ENCODE assay signal across 3 cellular contexts in the genomic region with DNA sequence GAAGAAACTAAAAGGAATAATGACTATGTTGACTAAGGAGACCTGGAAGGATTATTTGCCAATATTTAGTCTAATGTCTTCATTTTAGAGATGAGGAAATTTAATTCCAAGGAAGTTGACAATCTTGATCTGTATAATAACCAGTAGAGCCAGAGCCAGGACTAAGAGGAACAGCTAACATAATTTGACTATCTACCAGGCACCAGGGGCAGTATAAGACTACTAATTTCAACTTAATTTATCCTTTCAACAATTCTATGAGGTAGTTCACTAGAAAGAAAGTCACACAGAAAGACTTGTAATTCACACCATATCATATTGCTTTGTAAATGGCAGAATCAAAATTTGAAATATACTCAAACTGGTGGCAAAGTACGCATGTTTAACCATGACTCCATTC.
TF ChIP-seq lines count a peak whose summit lies in the region.

No MANE protein-coding gene starts in this region.

TF ChIP-seq in SK-N-SH, 30 proteins besides CTCF, POLR2A, EP300 and RAD21 (continued from another document and continues in another):
- TF ChIP-seq, protein P1, sequence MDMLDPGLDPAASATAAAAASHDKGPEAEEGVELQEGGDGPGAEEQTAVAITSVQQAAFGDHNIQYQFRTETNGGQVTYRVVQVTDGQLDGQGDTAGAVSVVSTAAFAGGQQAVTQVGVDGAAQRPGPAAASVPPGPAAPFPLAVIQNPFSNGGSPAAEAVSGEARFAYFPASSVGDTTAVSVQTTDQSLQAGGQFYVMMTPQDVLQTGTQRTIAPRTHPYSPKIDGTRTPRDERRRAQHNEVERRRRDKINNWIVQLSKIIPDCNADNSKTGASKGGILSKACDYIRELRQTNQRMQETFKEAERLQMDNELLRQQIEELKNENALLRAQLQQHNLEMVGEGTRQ (IDR thresholded peaks at IDR 0.05; ENCODE audit: borderline replicate concordance, low read depth, low read length): no peak
- TF ChIP-seq GABPA (IDR thresholded peaks at IDR 0.05; ENCODE audit: low read depth) (no peak), SMC3 (IDR thresholded peaks at IDR 0.05; ENCODE audit: low read depth, low read length) (no peak), FOXJ3 (CRISPR knock-in tag; IDR thresholded peaks at IDR 0.05) (no peak), TEAD4 (IDR thresholded peaks at IDR 0.05; ENCODE audit: borderline replicate concordance, insufficient read depth) (no peak), MXI1 (IDR thresholded peaks at IDR 0.05; ENCODE audit: low read depth, low read length) (no peak), FOSL2 (IDR thresholded peaks at IDR 0.05; ENCODE audit: borderline replicate concordance, low read depth) (no peak), TCF12 (IDR thresholded peaks at IDR 0.05) (no peak), NFIC (IDR thresholded peaks at IDR 0.05; ENCODE audit: borderline replicate concordance) (no peak), JUND (IDR thresholded peaks at IDR 0.05) (no peak)
- TF ChIP-seq, protein P2, sequence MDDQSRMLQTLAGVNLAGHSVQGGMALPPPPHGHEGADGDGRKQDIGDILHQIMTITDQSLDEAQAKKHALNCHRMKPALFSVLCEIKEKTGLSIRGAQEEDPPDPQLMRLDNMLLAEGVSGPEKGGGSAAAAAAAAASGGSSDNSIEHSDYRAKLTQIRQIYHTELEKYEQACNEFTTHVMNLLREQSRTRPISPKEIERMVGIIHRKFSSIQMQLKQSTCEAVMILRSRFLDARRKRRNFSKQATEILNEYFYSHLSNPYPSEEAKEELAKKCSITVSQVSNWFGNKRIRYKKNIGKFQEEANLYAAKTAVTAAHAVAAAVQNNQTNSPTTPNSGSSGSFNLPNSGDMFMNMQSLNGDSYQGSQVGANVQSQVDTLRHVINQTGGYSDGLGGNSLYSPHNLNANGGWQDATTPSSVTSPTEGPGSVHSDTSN (IDR thresholded peaks at IDR 0.05): no peak
- TF ChIP-seq, protein P3, sequence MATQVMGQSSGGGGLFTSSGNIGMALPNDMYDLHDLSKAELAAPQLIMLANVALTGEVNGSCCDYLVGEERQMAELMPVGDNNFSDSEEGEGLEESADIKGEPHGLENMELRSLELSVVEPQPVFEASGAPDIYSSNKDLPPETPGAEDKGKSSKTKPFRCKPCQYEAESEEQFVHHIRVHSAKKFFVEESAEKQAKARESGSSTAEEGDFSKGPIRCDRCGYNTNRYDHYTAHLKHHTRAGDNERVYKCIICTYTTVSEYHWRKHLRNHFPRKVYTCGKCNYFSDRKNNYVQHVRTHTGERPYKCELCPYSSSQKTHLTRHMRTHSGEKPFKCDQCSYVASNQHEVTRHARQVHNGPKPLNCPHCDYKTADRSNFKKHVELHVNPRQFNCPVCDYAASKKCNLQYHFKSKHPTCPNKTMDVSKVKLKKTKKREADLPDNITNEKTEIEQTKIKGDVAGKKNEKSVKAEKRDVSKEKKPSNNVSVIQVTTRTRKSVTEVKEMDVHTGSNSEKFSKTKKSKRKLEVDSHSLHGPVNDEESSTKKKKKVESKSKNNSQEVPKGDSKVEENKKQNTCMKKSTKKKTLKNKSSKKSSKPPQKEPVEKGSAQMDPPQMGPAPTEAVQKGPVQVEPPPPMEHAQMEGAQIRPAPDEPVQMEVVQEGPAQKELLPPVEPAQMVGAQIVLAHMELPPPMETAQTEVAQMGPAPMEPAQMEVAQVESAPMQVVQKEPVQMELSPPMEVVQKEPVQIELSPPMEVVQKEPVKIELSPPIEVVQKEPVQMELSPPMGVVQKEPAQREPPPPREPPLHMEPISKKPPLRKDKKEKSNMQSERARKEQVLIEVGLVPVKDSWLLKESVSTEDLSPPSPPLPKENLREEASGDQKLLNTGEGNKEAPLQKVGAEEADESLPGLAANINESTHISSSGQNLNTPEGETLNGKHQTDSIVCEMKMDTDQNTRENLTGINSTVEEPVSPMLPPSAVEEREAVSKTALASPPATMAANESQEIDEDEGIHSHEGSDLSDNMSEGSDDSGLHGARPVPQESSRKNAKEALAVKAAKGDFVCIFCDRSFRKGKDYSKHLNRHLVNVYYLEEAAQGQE (IDR thresholded peaks at IDR 0.05; ENCODE audit: low read depth, low read length): no peak
- TF ChIP-seq, protein P4, sequence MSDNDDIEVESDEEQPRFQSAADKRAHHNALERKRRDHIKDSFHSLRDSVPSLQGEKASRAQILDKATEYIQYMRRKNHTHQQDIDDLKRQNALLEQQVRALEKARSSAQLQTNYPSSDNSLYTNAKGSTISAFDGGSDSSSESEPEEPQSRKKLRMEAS (IDR thresholded peaks at IDR 0.05; ENCODE audit: low read depth): no peak

TF ChIP-seq in SK-N-SH treated with all-trans-retinoic acid at 6 μM for 48 hours, 23 proteins besides CTCF, POLR2A, EP300 and RAD21 (continued from another document and continues in another):
- TF ChIP-seq, protein P5, sequence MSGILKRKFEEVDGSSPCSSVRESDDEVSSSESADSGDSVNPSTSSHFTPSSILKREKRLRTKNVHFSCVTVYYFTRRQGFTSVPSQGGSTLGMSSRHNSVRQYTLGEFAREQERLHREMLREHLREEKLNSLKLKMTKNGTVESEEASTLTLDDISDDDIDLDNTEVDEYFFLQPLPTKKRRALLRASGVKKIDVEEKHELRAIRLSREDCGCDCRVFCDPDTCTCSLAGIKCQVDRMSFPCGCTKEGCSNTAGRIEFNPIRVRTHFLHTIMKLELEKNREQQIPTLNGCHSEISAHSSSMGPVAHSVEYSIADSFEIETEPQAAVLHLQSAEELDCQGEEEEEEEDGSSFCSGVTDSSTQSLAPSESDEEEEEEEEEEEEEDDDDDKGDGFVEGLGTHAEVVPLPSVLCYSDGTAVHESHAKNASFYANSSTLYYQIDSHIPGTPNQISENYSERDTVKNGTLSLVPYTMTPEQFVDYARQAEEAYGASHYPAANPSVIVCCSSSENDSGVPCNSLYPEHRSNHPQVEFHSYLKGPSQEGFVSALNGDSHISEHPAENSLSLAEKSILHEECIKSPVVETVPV (CRISPR knock-in tag; IDR thresholded peaks at IDR 0.05): no peak
- TF ChIP-seq SNAI2 (CRISPR knock-in tag; IDR thresholded peaks at IDR 0.05): no peak
- TF ChIP-seq ZFP30 (CRISPR knock-in tag; IDR thresholded peaks at IDR 0.05): no peak
- no peak for TF ChIP-seq ZNF70 (CRISPR knock-in tag; IDR thresholded peaks at IDR 0.05)
- no peak for TF ChIP-seq ZNF8 (CRISPR knock-in tag; IDR thresholded peaks at IDR 0.05)
- TF ChIP-seq, protein P6, sequence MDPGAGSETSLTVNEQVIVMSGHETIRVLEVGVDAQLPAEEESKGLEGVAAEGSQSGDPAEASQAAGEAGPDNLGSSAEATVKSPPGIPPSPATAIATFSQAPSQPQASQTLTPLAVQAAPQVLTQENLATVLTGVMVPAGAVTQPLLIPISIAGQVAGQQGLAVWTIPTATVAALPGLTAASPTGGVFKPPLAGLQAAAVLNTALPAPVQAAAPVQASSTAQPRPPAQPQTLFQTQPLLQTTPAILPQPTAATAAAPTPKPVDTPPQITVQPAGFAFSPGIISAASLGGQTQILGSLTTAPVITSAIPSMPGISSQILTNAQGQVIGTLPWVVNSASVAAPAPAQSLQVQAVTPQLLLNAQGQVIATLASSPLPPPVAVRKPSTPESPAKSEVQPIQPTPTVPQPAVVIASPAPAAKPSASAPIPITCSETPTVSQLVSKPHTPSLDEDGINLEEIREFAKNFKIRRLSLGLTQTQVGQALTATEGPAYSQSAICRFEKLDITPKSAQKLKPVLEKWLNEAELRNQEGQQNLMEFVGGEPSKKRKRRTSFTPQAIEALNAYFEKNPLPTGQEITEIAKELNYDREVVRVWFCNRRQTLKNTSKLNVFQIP (CRISPR knock-in tag; IDR thresholded peaks at IDR 0.05; ENCODE audit: borderline replicate concordance, low read depth): no peak
- no peak for TF ChIP-seq GLIS3 (CRISPR knock-in tag; IDR thresholded peaks at IDR 0.05)
- no peak for TF ChIP-seq RARB (CRISPR knock-in tag; IDR thresholded peaks at IDR 0.05)
- TF ChIP-seq, protein P7, sequence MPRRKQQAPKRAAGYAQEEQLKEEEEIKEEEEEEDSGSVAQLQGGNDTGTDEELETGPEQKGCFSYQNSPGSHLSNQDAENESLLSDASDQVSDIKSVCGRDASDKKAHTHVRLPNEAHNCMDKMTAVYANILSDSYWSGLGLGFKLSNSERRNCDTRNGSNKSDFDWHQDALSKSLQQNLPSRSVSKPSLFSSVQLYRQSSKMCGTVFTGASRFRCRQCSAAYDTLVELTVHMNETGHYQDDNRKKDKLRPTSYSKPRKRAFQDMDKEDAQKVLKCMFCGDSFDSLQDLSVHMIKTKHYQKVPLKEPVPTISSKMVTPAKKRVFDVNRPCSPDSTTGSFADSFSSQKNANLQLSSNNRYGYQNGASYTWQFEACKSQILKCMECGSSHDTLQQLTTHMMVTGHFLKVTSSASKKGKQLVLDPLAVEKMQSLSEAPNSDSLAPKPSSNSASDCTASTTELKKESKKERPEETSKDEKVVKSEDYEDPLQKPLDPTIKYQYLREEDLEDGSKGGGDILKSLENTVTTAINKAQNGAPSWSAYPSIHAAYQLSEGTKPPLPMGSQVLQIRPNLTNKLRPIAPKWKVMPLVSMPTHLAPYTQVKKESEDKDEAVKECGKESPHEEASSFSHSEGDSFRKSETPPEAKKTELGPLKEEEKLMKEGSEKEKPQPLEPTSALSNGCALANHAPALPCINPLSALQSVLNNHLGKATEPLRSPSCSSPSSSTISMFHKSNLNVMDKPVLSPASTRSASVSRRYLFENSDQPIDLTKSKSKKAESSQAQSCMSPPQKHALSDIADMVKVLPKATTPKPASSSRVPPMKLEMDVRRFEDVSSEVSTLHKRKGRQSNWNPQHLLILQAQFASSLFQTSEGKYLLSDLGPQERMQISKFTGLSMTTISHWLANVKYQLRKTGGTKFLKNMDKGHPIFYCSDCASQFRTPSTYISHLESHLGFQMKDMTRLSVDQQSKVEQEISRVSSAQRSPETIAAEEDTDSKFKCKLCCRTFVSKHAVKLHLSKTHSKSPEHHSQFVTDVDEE (CRISPR knock-in tag; IDR thresholded peaks at IDR 0.05): no peak
- no peak for TF ChIP-seq ESRRG (CRISPR knock-in tag; IDR thresholded peaks at IDR 0.05)

TF ChIP-seq in GM23338, 12 proteins besides CTCF, POLR2A, EP300 and RAD21 (continues in another document):
- TF ChIP-seq, protein P8, sequence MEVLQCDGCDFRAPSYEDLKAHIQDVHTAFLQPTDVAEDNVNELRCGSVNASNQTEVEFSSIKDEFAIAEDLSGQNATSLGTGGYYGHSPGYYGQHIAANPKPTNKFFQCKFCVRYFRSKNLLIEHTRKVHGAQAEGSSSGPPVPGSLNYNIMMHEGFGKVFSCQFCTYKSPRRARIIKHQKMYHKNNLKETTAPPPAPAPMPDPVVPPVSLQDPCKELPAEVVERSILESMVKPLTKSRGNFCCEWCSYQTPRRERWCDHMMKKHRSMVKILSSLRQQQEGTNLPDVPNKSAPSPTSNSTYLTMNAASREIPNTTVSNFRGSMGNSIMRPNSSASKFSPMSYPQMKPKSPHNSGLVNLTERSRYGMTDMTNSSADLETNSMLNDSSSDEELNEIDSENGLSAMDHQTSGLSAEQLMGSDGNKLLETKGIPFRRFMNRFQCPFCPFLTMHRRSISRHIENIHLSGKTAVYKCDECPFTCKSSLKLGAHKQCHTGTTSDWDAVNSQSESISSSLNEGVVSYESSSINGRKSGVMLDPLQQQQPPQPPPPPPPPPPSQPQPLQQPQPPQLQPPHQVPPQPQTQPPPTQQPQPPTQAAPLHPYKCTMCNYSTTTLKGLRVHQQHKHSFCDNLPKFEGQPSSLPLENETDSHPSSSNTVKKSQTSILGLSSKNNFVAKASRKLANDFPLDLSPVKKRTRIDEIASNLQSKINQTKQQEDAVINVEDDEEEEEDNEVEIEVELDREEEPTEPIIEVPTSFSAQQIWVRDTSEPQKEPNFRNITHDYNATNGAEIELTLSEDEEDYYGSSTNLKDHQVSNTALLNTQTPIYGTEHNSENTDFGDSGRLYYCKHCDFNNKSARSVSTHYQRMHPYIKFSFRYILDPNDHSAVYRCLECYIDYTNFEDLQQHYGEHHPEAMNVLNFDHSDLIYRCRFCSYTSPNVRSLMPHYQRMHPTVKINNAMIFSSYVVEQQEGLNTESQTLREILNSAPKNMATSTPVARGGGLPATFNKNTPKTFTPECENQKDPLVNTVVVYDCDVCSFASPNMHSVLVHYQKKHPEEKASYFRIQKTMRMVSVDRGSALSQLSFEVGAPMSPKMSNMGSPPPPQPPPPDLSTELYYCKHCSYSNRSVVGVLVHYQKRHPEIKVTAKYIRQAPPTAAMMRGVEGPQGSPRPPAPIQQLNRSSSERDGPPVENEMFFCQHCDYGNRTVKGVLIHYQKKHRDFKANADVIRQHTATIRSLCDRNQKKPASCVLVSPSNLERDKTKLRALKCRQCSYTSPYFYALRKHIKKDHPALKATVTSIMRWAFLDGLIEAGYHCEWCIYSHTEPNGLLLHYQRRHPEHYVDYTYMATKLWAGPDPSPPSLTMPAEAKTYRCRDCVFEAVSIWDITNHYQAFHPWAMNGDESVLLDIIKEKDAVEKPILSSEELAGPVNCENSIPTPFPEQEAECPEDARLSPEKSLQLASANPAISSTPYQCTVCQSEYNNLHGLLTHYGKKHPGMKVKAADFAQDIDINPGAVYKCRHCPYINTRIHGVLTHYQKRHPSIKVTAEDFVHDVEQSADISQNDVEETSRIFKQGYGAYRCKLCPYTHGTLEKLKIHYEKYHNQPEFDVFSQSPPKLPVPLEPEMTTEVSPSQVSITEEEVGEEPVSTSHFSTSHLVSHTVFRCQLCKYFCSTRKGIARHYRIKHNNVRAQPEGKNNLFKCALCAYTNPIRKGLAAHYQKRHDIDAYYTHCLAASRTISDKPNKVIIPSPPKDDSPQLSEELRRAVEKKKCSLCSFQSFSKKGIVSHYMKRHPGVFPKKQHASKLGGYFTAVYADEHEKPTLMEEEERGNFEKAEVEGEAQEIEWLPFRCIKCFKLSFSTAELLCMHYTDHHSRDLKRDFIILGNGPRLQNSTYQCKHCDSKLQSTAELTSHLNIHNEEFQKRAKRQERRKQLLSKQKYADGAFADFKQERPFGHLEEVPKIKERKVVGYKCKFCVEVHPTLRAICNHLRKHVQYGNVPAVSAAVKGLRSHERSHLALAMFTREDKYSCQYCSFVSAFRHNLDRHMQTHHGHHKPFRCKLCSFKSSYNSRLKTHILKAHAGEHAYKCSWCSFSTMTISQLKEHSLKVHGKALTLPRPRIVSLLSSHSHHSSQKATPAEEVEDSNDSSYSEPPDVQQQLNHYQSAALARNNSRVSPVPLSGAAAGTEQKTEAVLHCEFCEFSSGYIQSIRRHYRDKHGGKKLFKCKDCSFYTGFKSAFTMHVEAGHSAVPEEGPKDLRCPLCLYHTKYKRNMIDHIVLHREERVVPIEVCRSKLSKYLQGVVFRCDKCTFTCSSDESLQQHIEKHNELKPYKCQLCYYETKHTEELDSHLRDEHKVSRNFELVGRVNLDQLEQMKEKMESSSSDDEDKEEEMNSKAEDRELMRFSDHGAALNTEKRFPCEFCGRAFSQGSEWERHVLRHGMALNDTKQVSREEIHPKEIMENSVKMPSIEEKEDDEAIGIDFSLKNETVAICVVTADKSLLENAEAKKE (CRISPR knock-in tag; IDR thresholded peaks at IDR 0.05): no peak
- TF ChIP-seq NANOG (IDR thresholded peaks at IDR 0.05; ENCODE audit: borderline replicate concordance) (no peak), EZH2 (IDR thresholded peaks at IDR 0.05; ENCODE audit: low read depth, unreplicated experiment) (no peak), CREB1 (CRISPR knock-in tag; IDR thresholded peaks at IDR 0.05; ENCODE audit: low read depth) (no peak), EZH2phosphoT487 (IDR thresholded peaks at IDR 0.05; ENCODE audit: unreplicated experiment) (no peak), STAT1 (IDR thresholded peaks at IDR 0.05; ENCODE audit: unreplicated experiment) (no peak), JUNB (IDR thresholded peaks at IDR 0.05; ENCODE audit: unreplicated experiment) (no peak), POLR2AphosphoS5 (IDR thresholded peaks at IDR 0.05; ENCODE audit: low read depth) (no peak), ZNF114 (CRISPR knock-in tag; IDR thresholded peaks at IDR 0.05) (no peak), ZNF331 (CRISPR knock-in tag; IDR thresholded peaks at IDR 0.05; ENCODE audit: low read depth) (no peak)
- TF ChIP-seq, protein P9, sequence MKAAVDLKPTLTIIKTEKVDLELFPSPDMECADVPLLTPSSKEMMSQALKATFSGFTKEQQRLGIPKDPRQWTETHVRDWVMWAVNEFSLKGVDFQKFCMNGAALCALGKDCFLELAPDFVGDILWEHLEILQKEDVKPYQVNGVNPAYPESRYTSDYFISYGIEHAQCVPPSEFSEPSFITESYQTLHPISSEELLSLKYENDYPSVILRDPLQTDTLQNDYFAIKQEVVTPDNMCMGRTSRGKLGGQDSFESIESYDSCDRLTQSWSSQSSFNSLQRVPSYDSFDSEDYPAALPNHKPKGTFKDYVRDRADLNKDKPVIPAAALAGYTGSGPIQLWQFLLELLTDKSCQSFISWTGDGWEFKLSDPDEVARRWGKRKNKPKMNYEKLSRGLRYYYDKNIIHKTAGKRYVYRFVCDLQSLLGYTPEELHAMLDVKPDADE (IDR thresholded peaks at IDR 0.05): no peak
